18 cellular contexts compared by ENCODE assay signal in the genomic region with DNA sequence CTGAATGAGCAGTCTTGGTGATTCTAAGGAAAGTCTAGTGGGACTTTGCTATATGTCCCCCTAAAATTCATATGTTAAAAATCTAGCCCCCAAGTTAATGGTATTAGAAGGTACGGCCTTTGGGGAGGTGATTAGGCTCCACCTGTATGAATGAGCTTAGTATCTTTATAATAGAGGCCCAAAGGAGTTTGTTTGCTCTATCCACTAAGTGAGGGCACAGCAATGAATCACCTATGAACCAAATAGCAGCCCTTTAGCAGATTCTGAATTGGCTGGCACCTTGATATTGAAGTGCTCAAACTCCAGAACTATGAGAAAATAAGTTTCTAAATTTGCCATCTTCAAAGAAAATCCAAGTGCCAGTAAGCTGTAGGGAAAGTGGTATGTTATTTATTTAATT.
"Had no signal": no experiment of that assay in that cellular context is flagged by ENCODE, and none has a peak within 500 bp of the region (broad histone marks: within the 10 kb centered on the region; RNA-seq: fewer than 3 reads in every experiment).

No MANE protein-coding gene starts in this region.

- H3K9me3 Mint-ChIP-seq: activated B cell treated with CpG ODN at 0.5 μM for 24 hours; activated CD4-positive, alpha-beta memory T cell treated with anti-CD3 and anti-CD28 coated beads for 36 hours; activated T-helper 17 cell treated with anti-CD3 and anti-CD28 coated beads, Interleukin-2, amount 50 U/mL, for 72 hours; dendritic cell treated with granulocyte-macrophage colony-stimulating factor and Interleukin-4, amounts not matched to agents 40 ng/mL and 50 ng/mL, for 4 days; natural killer cell had no signal

- H3K9me3 ChIP-seq: esophagus muscularis mucosa, neutrophil, tibial artery had no signal

- H3K27ac ChIP-seq: neutrophil had no signal

- ATAC-seq: activated T-helper 17 cell treated with anti-CD3 and anti-CD28 coated beads, Interleukin-2, amount 50 U/mL, for 72 hours; natural killer cell; T-cell had no signal

- DNase-seq: activated B cell treated with CpG ODN at 0.5 μM for 24 hours; activated CD4-positive, alpha-beta memory T cell treated with anti-CD3 and anti-CD28 coated beads for 36 hours; activated CD4-positive, alpha-beta T cell treated with anti-CD3 and anti-CD28 coated beads for 4 hours; activated naive CD4-positive, alpha-beta T cell; activated naive CD8-positive, alpha-beta T cell treated with anti-CD3 and anti-CD28 coated beads for 36 hours; activated T-cell treated with anti-CD3 and anti-CD28 coated beads, Interleukin-2, amount 50 U/mL, for 1 hour; amniotic stem cell; effector CD8-positive, alpha-beta T cell; natural killer cell; posterior cingulate gyrus; retina; stimulated activated naive CD4-positive, alpha-beta T cell treated with Interleukin-2 at 50 U/mL for 16 hours; T-cell; tibial artery had no signal

- H3K4me3 ChIP-seq: esophagus muscularis mucosa, tibial artery had no signal

- H3K27ac Mint-ChIP-seq: activated B cell treated with CpG ODN at 0.5 μM for 24 hours; activated CD4-positive, alpha-beta memory T cell treated with anti-CD3 and anti-CD28 coated beads for 36 hours; activated naive CD8-positive, alpha-beta T cell treated with anti-CD3 and anti-CD28 coated beads for 36 hours; activated T-helper 17 cell treated with anti-CD3 and anti-CD28 coated beads, Interleukin-2, amount 50 U/mL, for 72 hours; dendritic cell treated with granulocyte-macrophage colony-stimulating factor and Interleukin-4, amounts not matched to agents 40 ng/mL and 50 ng/mL, for 4 days; natural killer cell; T-cell had no signal

- H3K36me3 Mint-ChIP-seq: activated CD4-positive, alpha-beta memory T cell treated with anti-CD3 and anti-CD28 coated beads for 36 hours; activated naive CD8-positive, alpha-beta T cell treated with anti-CD3 and anti-CD28 coated beads for 36 hours; natural killer cell; T-cell had no signal

- H3K27me3 ChIP-seq: esophagus muscularis mucosa, neutrophil, tibial artery had no signal

- H3K4me1 Mint-ChIP-seq: activated B cell treated with CpG ODN at 0.5 μM for 24 hours; activated naive CD8-positive, alpha-beta T cell treated with anti-CD3 and anti-CD28 coated beads for 36 hours; activated T-helper 17 cell treated with anti-CD3 and anti-CD28 coated beads, Interleukin-2, amount 50 U/mL, for 72 hours; natural killer cell; T-cell had no signal

- H3K4me3 Mint-ChIP-seq: activated B cell treated with CpG ODN at 0.5 μM for 24 hours; activated CD4-positive, alpha-beta memory T cell treated with anti-CD3 and anti-CD28 coated beads for 36 hours; activated naive CD8-positive, alpha-beta T cell treated with anti-CD3 and anti-CD28 coated beads for 36 hours; activated T-helper 17 cell treated with anti-CD3 and anti-CD28 coated beads, Interleukin-2, amount 50 U/mL, for 72 hours; dendritic cell treated with granulocyte-macrophage colony-stimulating factor and Interleukin-4, amounts not matched to agents 40 ng/mL and 50 ng/mL, for 4 days; natural killer cell; T-cell had no signal

- H3K27me3 Mint-ChIP-seq: activated CD4-positive, alpha-beta memory T cell treated with anti-CD3 and anti-CD28 coated beads for 36 hours; activated naive CD8-positive, alpha-beta T cell treated with anti-CD3 and anti-CD28 coated beads for 36 hours; activated T-helper 17 cell treated with anti-CD3 and anti-CD28 coated beads, Interleukin-2, amount 50 U/mL, for 72 hours; dendritic cell treated with granulocyte-macrophage colony-stimulating factor and Interleukin-4, amounts not matched to agents 40 ng/mL and 50 ng/mL, for 4 days; T-cell had no signal

- H3K36me3 ChIP-seq: esophagus muscularis mucosa, neutrophil, tibial artery had no signal
